In genomic region chr12:105013892-105014291, GRCh38 we compare ENCODE assay signal across 15 cellular contexts. TPM values are rescaled to one million over a fixed set of nuclear protein-coding genes. Genes with fewer than 3 reads are reported as not detected.
A peak's percentile ranks its signal among the peaks of the same experiment; 100 is the strongest.
DNase-seq lines count a peak whose midpoint lies in the region; ATAC-seq, FAIRE-seq and TF ChIP-seq lines count a peak whose summit lies in the region.
"Had no signal": no experiment of that assay in that cellular context is flagged by ENCODE, and none has a peak within 500 bp of the region (broad histone marks: within the 10 kb centered on the region; RNA-seq: fewer than 3 reads in every experiment).

No MANE protein-coding gene starts in this region.

- H3K4me1 ChIP-seq in lower lobe of right lung: no peaks in the 10 kb centered on the region

- H4K20me1 ChIP-seq in neural cell (ENCODE audit: insufficient read depth): no peaks in the 10 kb centered on the region

- H3K36me3 ChIP-seq in bronchial epithelial cell (ENCODE audit: control insufficient read depth, insufficient read depth, low read length) (peaks cover 2% of the 10 kb centered on the region), neural cell (ENCODE audit: insufficient read depth, low read length) (no peaks in the 10 kb centered on the region), lower lobe of right lung (peaks cover 19% of the 10 kb centered on the region)
- H3K36me3 ChIP-seq: ovary had no signal

- H3K9me3 ChIP-seq in neural cell (ENCODE audit: low read length): no peaks in the 10 kb centered on the region
- peaks cover 3% of the 10 kb centered on the region for H3K9me3 ChIP-seq in lower lobe of right lung
- H3K9me3 ChIP-seq: ovary had no signal

- no peak overlapping the region for H3K4me2 ChIP-seq in neural cell (ENCODE audit: low read length)

- no peak overlapping the region for H2AFZ ChIP-seq in neural cell (ENCODE audit: low read depth, low read length)

- no peaks in the 10 kb centered on the region for H3K79me2 ChIP-seq in neural cell (replicated peaks; ENCODE audit: insufficient read depth, low read length)

- H3K4me3 ChIP-seq in bronchial epithelial cell (ENCODE audit: low read depth, low read length) (no peak overlapping the region), neural cell (ENCODE audit: low read length) (no peak overlapping the region), lower lobe of right lung (no peak overlapping the region)
- H3K4me3 ChIP-seq: ovary had no signal

- ATAC-seq in lower lobe of right lung: no peak

- H3K27ac ChIP-seq in neural cell (ENCODE audit: low read length) (no peak overlapping the region), lower lobe of right lung (no peak overlapping the region)
- H3K27ac ChIP-seq: ovary had no signal

- DNase-seq in NCI-H1417 (lab: John Stamatoyannopoulos, UW): peak in 2 of 3 experiments; percentile 12 to 16
- no peak for DNase-seq in NCI-H1417 treated with DMSO at 0.1 percent for 48 hours (lab: John Stamatoyannopoulos, UW)
- peak; percentile 59 for DNase-seq in M059J (ENCODE audit: low read depth)
- DNase-seq in bronchial epithelial cell (ENCODE audit: low read depth): peak; percentile 22
- DNase-seq in activated CD4-positive, alpha-beta T cell treated with anti-CD3 and anti-CD28 coated beads, Interleukin-2, amount 50 U/mL, for 4 hours: no peak
- no peak for DNase-seq in NK-92 treated with Interleukin-12 subunit alpha and Interleukin-12 subunit beta, amount 100 ng/mL, for 24 hours (lab: John Stamatoyannopoulos, UW)
- no peak for DNase-seq in lower lobe of right lung
- DNase-seq: activated CD4-positive, alpha-beta T cell treated with anti-CD3 and anti-CD28 coated beads, Interleukin-2, amount 50 U/mL, for 1 hour; aorta; H9; NCI-H1092 treated with DMSO at 0.1 percent for 48 hours; NCI-H526; ovary had no signal

- no peak for TF ChIP-seq EP300 in neural cell (conservative IDR thresholded peaks at IDR 0.05; ENCODE audit: poor library complexity, severe bottlenecking)

- no peak for FAIRE-seq in bronchial epithelial cell (lab: Jason Lieb, UNC)
- FAIRE-seq: A204.1 had no signal

- H3K9me2 ChIP-seq in neural cell (ENCODE audit: insufficient read depth, low read length): no peaks in the 10 kb centered on the region

- H3F3A ChIP-seq in neural cell (ENCODE audit: insufficient read depth, low read length, poor library complexity, severe bottlenecking): no peaks in the 10 kb centered on the region

- TF ChIP-seq CTCF in bronchial epithelial cell (IDR thresholded peaks at IDR 0.05; ENCODE audit: insufficient read depth, low read length, severe bottlenecking) (no peak), neural cell (IDR thresholded peaks at IDR 0.05; ENCODE audit: poor library complexity, severe bottlenecking) (no peak), lower lobe of right lung (IDR thresholded peaks at IDR 0.05) (no peak)

- H3K27me3 ChIP-seq in bronchial epithelial cell (ENCODE audit: control insufficient read depth, insufficient read depth, low read length) (no peaks in the 10 kb centered on the region), neural cell (ENCODE audit: insufficient read depth, low read depth, low read length) (no peaks in the 10 kb centered on the region), lower lobe of right lung (ENCODE audit: low read depth) (no peaks in the 10 kb centered on the region)
- H3K27me3 ChIP-seq: ovary had no signal

- no peak for TF ChIP-seq RAD21 in neural cell (conservative IDR thresholded peaks at IDR 0.05)

- H3K9ac ChIP-seq in neural cell (ENCODE audit: low read length): no peak overlapping the region

- intact Hi-C loops in lower lobe of right lung (cut with DNase I): no loop called here

TF ChIP-seq in neural cell, 6 proteins besides CTCF, POLR2A, EP300 and RAD21:
- TF ChIP-seq REST (IDR thresholded peaks at IDR 0.05; ENCODE audit: borderline replicate concordance) (no peak), POLR2AphosphoS5 (IDR thresholded peaks at IDR 0.05) (peak; percentile 72), MXI1 (conservative IDR thresholded peaks at IDR 0.05; ENCODE audit: poor library complexity, severe bottlenecking) (no peak), TAF1 (IDR thresholded peaks at IDR 0.05; ENCODE audit: low read depth) (no peak), SMC3 (conservative IDR thresholded peaks at IDR 0.05; ENCODE audit: poor library complexity) (no peak), EZH2 (IDR thresholded peaks at IDR 0.05; ENCODE audit: borderline replicate concordance, insufficient read depth, low read length, poor library complexity, severe bottlenecking) (no peak)

RNA-seq across cellular contexts. Expression of gene NOPCHAP1, which starts 27.8 kb away (rescaled TPM):
- total RNA-seq in M059J (2014; rRNA removed; shearing (Covaris generic)): 6.4 and 11.6 TPM in 2 replicates
- 4.5 and 6.5 TPM in 2 replicates for total RNA-seq in bronchial epithelial cell
- polyA plus RNA-seq in neural cell: 10.0 and 12.0 TPM in 2 replicates
- 23.1 and 28.6 TPM in 2 replicates for polyA minus RNA-seq in neural cell
- total RNA-seq in lower lobe of right lung: 11.7 TPM

RNA-seq across cellular contexts. Expression of gene SLC41A2, which starts 55.8 kb away (rescaled TPM):
- total RNA-seq in M059J (2014; rRNA removed; shearing (Covaris generic)): 19.0 and 21.3 TPM in 2 replicates
- total RNA-seq in bronchial epithelial cell (1.5 and 2.4 TPM in 2 replicates), lower lobe of right lung (24.8 TPM)
- 21.4 and 26.1 TPM in 2 replicates for polyA plus RNA-seq in neural cell
- polyA minus RNA-seq in neural cell: 99.1 and 126 TPM in 2 replicates

Comparison
In these comparisons a context has a peak if more than half of its experiments do, and no peak if none do; other contexts are left out.
1. DNase-seq: peak in NCI-H1417 (2 of 3), M059J (single experiment) and bronchial epithelial cell (single experiment); none in NCI-H1417 treated with DMSO at 0.1 percent for 48 hours (single experiment), activated CD4-positive, alpha-beta T cell treated with anti-CD3 and anti-CD28 coated beads, Interleukin-2, amount 50 U/mL, for 4 hours (0 of 2), NK-92 treated with Interleukin-12 subunit alpha and Interleukin-12 subunit beta, amount 100 ng/mL, for 24 hours (single experiment) and lower lobe of right lung (single experiment).